In genomic region chr4:155591784-155592567, GRCh38 we compare ENCODE assay signal across 16 cellular contexts.
"Had no signal": no experiment of that assay in that cellular context is flagged by ENCODE, and none has a peak within 500 bp of the region (broad histone marks: within the 10 kb centered on the region; RNA-seq: fewer than 3 reads in every experiment).

No MANE protein-coding gene starts in this region.

- H3K27me3 Mint-ChIP-seq: activated CD4-positive, alpha-beta memory T cell treated with anti-CD3 and anti-CD28 coated beads, Interleukin-2, amount 10 ng/mL, durations not matched to agents 7 days and 5 days had no signal

- ATAC-seq: activated CD4-positive, alpha-beta T cell treated with anti-CD3 and anti-CD28 coated beads for 36 hours; activated T-cell treated with anti-CD3 and anti-CD28 coated beads, Interleukin-2, amount 50 U/mL, for 72 hours; naive thymus-derived CD8-positive, alpha-beta T cell; stimulated activated effector memory CD8-positive, alpha-beta T cell treated with anti-CD3 and anti-CD28 coated beads, Interleukin-12 subunit alpha, Interleukin-12 subunit beta, amount 100 ng/mL, for 72 hours; T-cell had no signal

- DNase-seq: activated CD4-positive, alpha-beta memory T cell treated with anti-CD3 and anti-CD28 coated beads, Interleukin-2, amount 10 ng/mL, durations not matched to agents 7 days and 5 days; activated CD4-positive, alpha-beta T cell treated with anti-CD3 and anti-CD28 coated beads for 36 hours; activated naive CD8-positive, alpha-beta T cell treated with anti-CD3 and anti-CD28 coated beads, Interleukin-2, amount 10 ng/mL, durations not matched to agents 7 days and 5 days; activated T-cell treated with anti-CD3 and anti-CD28 coated beads, Interleukin-2, amount 50 U/mL, for 72 hours; effector CD8-positive, alpha-beta T cell; hypothalamus; kidney glomerular epithelial cell; lower lobe of right lung; naive thymus-derived CD8-positive, alpha-beta T cell; small intestine; T-cell; WERI-Rb-1 had no signal

- H3K36me3 Mint-ChIP-seq: activated naive CD8-positive, alpha-beta T cell treated with anti-CD3 and anti-CD28 coated beads, Interleukin-2, amount 10 ng/mL, durations not matched to agents 7 days and 5 days; naive thymus-derived CD8-positive, alpha-beta T cell; stimulated activated effector memory CD8-positive, alpha-beta T cell treated with anti-CD3 and anti-CD28 coated beads, Interleukin-12 subunit alpha, Interleukin-12 subunit beta, amount 100 ng/mL, for 72 hours; T-cell had no signal

- H3K27me3 ChIP-seq: cardiac muscle cell, tibial nerve had no signal

- H3K4me1 ChIP-seq: lower lobe of right lung had no signal

- H3K27ac ChIP-seq: cardiac muscle cell, lower lobe of right lung, tibial nerve, WERI-Rb-1 had no signal

- H3K27ac Mint-ChIP-seq: activated CD4-positive, alpha-beta memory T cell treated with anti-CD3 and anti-CD28 coated beads, Interleukin-2, amount 10 ng/mL, durations not matched to agents 7 days and 5 days; activated CD4-positive, alpha-beta T cell treated with anti-CD3 and anti-CD28 coated beads for 36 hours; activated naive CD8-positive, alpha-beta T cell treated with anti-CD3 and anti-CD28 coated beads, Interleukin-2, amount 10 ng/mL, durations not matched to agents 7 days and 5 days; activated T-cell treated with anti-CD3 and anti-CD28 coated beads, Interleukin-2, amount 50 U/mL, for 72 hours; naive thymus-derived CD8-positive, alpha-beta T cell; stimulated activated effector memory CD8-positive, alpha-beta T cell treated with anti-CD3 and anti-CD28 coated beads, Interleukin-12 subunit alpha, Interleukin-12 subunit beta, amount 100 ng/mL, for 72 hours; T-cell had no signal

- H3K4me1 Mint-ChIP-seq: activated CD4-positive, alpha-beta memory T cell treated with anti-CD3 and anti-CD28 coated beads, Interleukin-2, amount 10 ng/mL, durations not matched to agents 7 days and 5 days; activated CD4-positive, alpha-beta T cell treated with anti-CD3 and anti-CD28 coated beads for 36 hours; activated naive CD8-positive, alpha-beta T cell treated with anti-CD3 and anti-CD28 coated beads, Interleukin-2, amount 10 ng/mL, durations not matched to agents 7 days and 5 days; naive thymus-derived CD8-positive, alpha-beta T cell; stimulated activated effector memory CD8-positive, alpha-beta T cell treated with anti-CD3 and anti-CD28 coated beads, Interleukin-12 subunit alpha, Interleukin-12 subunit beta, amount 100 ng/mL, for 72 hours; T-cell had no signal

- H3K9me3 ChIP-seq: lower lobe of right lung, tibial nerve had no signal

- H3K36me3 ChIP-seq: cardiac muscle cell, lower lobe of right lung, tibial nerve, WERI-Rb-1 had no signal

- H3K4me3 ChIP-seq: cardiac muscle cell, coronary artery, lower lobe of right lung, tibial nerve had no signal

- H3K9me3 Mint-ChIP-seq: activated CD4-positive, alpha-beta memory T cell treated with anti-CD3 and anti-CD28 coated beads, Interleukin-2, amount 10 ng/mL, durations not matched to agents 7 days and 5 days; activated T-cell treated with anti-CD3 and anti-CD28 coated beads, Interleukin-2, amount 50 U/mL, for 72 hours; stimulated activated effector memory CD8-positive, alpha-beta T cell treated with anti-CD3 and anti-CD28 coated beads, Interleukin-12 subunit alpha, Interleukin-12 subunit beta, amount 100 ng/mL, for 72 hours had no signal

- H3K4me3 Mint-ChIP-seq: activated CD4-positive, alpha-beta memory T cell treated with anti-CD3 and anti-CD28 coated beads, Interleukin-2, amount 10 ng/mL, durations not matched to agents 7 days and 5 days; activated CD4-positive, alpha-beta T cell treated with anti-CD3 and anti-CD28 coated beads for 36 hours; activated naive CD8-positive, alpha-beta T cell treated with anti-CD3 and anti-CD28 coated beads, Interleukin-2, amount 10 ng/mL, durations not matched to agents 7 days and 5 days; activated T-cell treated with anti-CD3 and anti-CD28 coated beads, Interleukin-2, amount 50 U/mL, for 72 hours; naive thymus-derived CD8-positive, alpha-beta T cell; stimulated activated effector memory CD8-positive, alpha-beta T cell treated with anti-CD3 and anti-CD28 coated beads, Interleukin-12 subunit alpha, Interleukin-12 subunit beta, amount 100 ng/mL, for 72 hours; T-cell had no signal
